Comparison of ENCODE assay signal across 8 cellular contexts in genomic region chrX:47482065-47482511, GRCh38. TPM values are rescaled to one million over a fixed set of nuclear protein-coding genes. Genes with fewer than 3 reads are reported as not detected.
DNase-seq lines count a peak whose midpoint lies in the region; ATAC-seq and TF ChIP-seq lines count a peak whose summit lies in the region.

No MANE protein-coding gene starts in this region.

- peaks cover 10% of the 10 kb centered on the region for H3K36me3 Mint-ChIP-seq in activated CD8-positive, alpha-beta memory T cell treated with anti-CD3 and anti-CD28 coated beads, Interleukin-2, amount 10 ng/mL, durations not matched to agents 7 days and 5 days
- peaks cover 14% of the 10 kb centered on the region for H3K36me3 Mint-ChIP-seq in effector memory CD8-positive, alpha-beta T cell (ENCODE audit: insufficient read depth)
- H3K36me3 Mint-ChIP-seq in progenitor cell of endocrine pancreas (ENCODE audit: insufficient read depth) = peaks cover 2% of the 10 kb centered on the region

- ATAC-seq in activated CD8-positive, alpha-beta memory T cell treated with anti-CD3 and anti-CD28 coated beads, Interleukin-2, amount 10 ng/mL, durations not matched to agents 7 days and 5 days = peak; percentile 9
- no peak for ATAC-seq in effector memory CD8-positive, alpha-beta T cell (replicated peaks)
- no peak for ATAC-seq in GM19455 (IDR thresholded peaks at IDR 0.05; ENCODE audit: unreplicated experiment)

- peak overlapping the region; percentile 95 for H3K27ac Mint-ChIP-seq in activated CD8-positive, alpha-beta memory T cell treated with anti-CD3 and anti-CD28 coated beads, Interleukin-2, amount 10 ng/mL, durations not matched to agents 7 days and 5 days
- H3K27ac Mint-ChIP-seq in effector memory CD8-positive, alpha-beta T cell = peak overlapping the region; percentile 72 to 90
- peak overlapping the region; percentile 76 for H3K27ac Mint-ChIP-seq in progenitor cell of endocrine pancreas

- no peak for TF ChIP-seq CTCF in LNCaP clone FGC (IDR thresholded peaks at IDR 0.05; ENCODE audit: control insufficient read depth, extremely low read depth, insufficient read depth)
- TF ChIP-seq CTCF in progenitor cell of endocrine pancreas (IDR thresholded peaks at IDR 0.05; ENCODE audit: unreplicated experiment) = no peak

- DNase-seq in activated CD8-positive, alpha-beta memory T cell treated with anti-CD3 and anti-CD28 coated beads, Interleukin-2, amount 10 ng/mL, durations not matched to agents 7 days and 5 days = peak; percentile 40
- DNase-seq in activated CD8-positive, alpha-beta memory T cell treated with anti-CD3 and anti-CD28 coated beads, Interleukin-2, amount 50 U/mL, for 4 hours = no peak
- DNase-seq in LNCaP clone FGC (ENCODE audit: low read depth) (no peak), progenitor cell of endocrine pancreas (ENCODE audit: low spot score, unreplicated experiment) (no peak), G401 (ENCODE audit: low spot score) (no peak), dermis blood vessel endothelial cell (no peak)
- no peak for DNase-seq in effector memory CD8-positive, alpha-beta T cell

- peak overlapping the region; percentile 95 for H3K4me3 Mint-ChIP-seq in activated CD8-positive, alpha-beta memory T cell treated with anti-CD3 and anti-CD28 coated beads, Interleukin-2, amount 10 ng/mL, durations not matched to agents 7 days and 5 days
- peak overlapping the region; percentile 80 to 81 for H3K4me3 Mint-ChIP-seq in effector memory CD8-positive, alpha-beta T cell
- peak overlapping the region; percentile 85 for H3K4me3 Mint-ChIP-seq in progenitor cell of endocrine pancreas (ENCODE audit: low read depth)

- no peaks in the 10 kb centered on the region for H3K9me3 Mint-ChIP-seq in activated CD8-positive, alpha-beta memory T cell treated with anti-CD3 and anti-CD28 coated beads, Interleukin-2, amount 10 ng/mL, durations not matched to agents 7 days and 5 days (ENCODE audit: low read depth)
- no peaks in the 10 kb centered on the region for H3K9me3 Mint-ChIP-seq in effector memory CD8-positive, alpha-beta T cell
- peaks cover 16% of the 10 kb centered on the region for H3K9me3 Mint-ChIP-seq in progenitor cell of endocrine pancreas (ENCODE audit: low read depth)

- CTCF ChIA-PET in activated CD8-positive, alpha-beta memory T cell treated with anti-CD3 and anti-CD28 coated beads, Interleukin-2, amount 10 ng/mL, durations not matched to agents 7 days and 5 days (lab: Charles Lee) = interaction anchor here (1.3 kb wide), 1 partner anchor 98 kb away, joined by 3 read pairs; no protein-coding TSS in a partner anchor

- H3K27me3 Mint-ChIP-seq in activated CD8-positive, alpha-beta memory T cell treated with anti-CD3 and anti-CD28 coated beads, Interleukin-2, amount 10 ng/mL, durations not matched to agents 7 days and 5 days = no peaks in the 10 kb centered on the region
- H3K27me3 Mint-ChIP-seq in effector memory CD8-positive, alpha-beta T cell = no peaks in the 10 kb centered on the region
- H3K27me3 Mint-ChIP-seq in progenitor cell of endocrine pancreas = no peaks in the 10 kb centered on the region

- peak overlapping the region; percentile 72 for H3K4me3 ChIP-seq in LNCaP clone FGC (ENCODE audit: low read depth, low read length)

- H3K4me1 Mint-ChIP-seq in activated CD8-positive, alpha-beta memory T cell treated with anti-CD3 and anti-CD28 coated beads, Interleukin-2, amount 10 ng/mL, durations not matched to agents 7 days and 5 days = peaks cover 29% of the 10 kb centered on the region
- peaks cover 21 to 27% of the 10 kb centered on the region in 2 donors for H3K4me1 Mint-ChIP-seq in effector memory CD8-positive, alpha-beta T cell (ENCODE audit: low read depth in 2 of 2)
- H3K4me1 Mint-ChIP-seq in progenitor cell of endocrine pancreas (ENCODE audit: low read depth) = peaks cover 15% of the 10 kb centered on the region

- in situ Hi-C loops in G401 (cut with HindIII; ENCODE audit: low sequenced_read_pairs) = no loop called here

RNA-seq across cellular contexts. Expression of gene ZNF41, which starts 0.9 kb away (rescaled TPM):
- total RNA-seq in activated CD8-positive, alpha-beta memory T cell treated with anti-CD3 and anti-CD28 coated beads, Interleukin-2, amount 10 ng/mL, durations not matched to agents 7 days and 5 days = 10 to 100 TPM in 1 of 2 experiments, 1 to 10 TPM in 1; 9.5 to 10.4 TPM
- total RNA-seq in progenitor cell of endocrine pancreas (6.0 and 6.1 TPM in 2 replicates), dermis blood vessel endothelial cell (9.2 and 11.8 TPM in 2 replicates)
- total RNA-seq in G401 (2014; rRNA removed; shearing (Covaris generic)) = 3.4 and 6.3 TPM in 2 replicates
